12 cellular contexts compared by ENCODE assay signal in the genomic region with DNA sequence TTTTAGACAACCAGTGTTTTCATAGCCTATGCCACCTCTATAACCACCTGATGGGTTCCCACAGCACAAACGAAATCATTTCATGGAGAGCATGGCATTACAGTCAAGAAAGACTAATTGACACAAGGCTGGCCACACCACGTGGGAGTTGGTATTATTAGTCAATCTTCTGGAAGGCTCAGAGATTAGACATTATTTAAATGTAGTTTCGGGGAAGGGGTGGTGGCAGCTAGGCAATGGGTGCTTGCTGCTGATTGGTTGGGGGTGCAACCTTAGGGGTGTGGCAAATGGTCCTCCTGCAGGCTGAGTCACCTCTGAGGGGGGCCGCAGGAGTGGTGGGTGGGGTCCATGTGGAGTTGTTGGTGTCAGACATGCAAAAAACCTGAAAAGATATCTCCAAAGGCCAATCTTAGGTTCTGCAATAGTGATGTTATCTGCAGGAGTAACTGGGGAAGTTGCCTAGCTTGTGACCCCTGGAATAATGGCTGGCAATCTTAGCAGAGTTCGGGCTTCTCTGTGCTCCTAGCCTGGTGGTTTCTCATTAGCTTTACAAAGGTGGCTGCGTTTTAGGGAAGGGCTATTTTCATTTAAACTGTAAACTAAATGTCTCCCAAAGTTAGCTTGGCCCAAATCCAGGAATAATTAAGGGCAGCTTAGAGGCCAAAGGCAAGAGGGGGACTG. TPM values are rescaled to one million over a fixed set of nuclear protein-coding genes. Genes with fewer than 3 reads are reported as not detected.
DNase-seq lines count a peak whose midpoint lies in the region; ATAC-seq and TF ChIP-seq lines count a peak whose summit lies in the region.
"Had no signal": no experiment of that assay in that cellular context is flagged by ENCODE, and none has a peak within 500 bp of the region (broad histone marks: within the 10 kb centered on the region; RNA-seq: fewer than 3 reads in every experiment).

No MANE protein-coding gene starts in this region.

- no peaks in the 10 kb centered on the region for H3K27me3 Mint-ChIP-seq in CD14-positive monocyte (ENCODE audit: low read depth in 3 of 3)

- dilution Hi-C loops in mammary epithelial cell (cut with HindIII; ENCODE audit: low sequenced_read_pairs), result no loop called here

- no peaks in the 10 kb centered on the region for H3K27me3 ChIP-seq in mammary epithelial cell (ENCODE audit: insufficient read depth, low read length)
- no peaks in the 10 kb centered on the region for H3K27me3 ChIP-seq in SJCRH30
- H3K27me3 ChIP-seq: BE2C had no signal

- H4K20me1 ChIP-seq in mammary epithelial cell (ENCODE audit: insufficient read depth, low read length), result no peaks in the 10 kb centered on the region

- peak overlapping the region; percentile 5 to 87 (median 81) for H3K27ac Mint-ChIP-seq in CD14-positive monocyte

- CTCF ChIA-PET in mammary epithelial cell (lab: Charles Lee; ENCODE audit: low non-redundant PET), result no interaction called here

- H3K27ac ChIP-seq in mammary epithelial cell (ENCODE audit: insufficient read depth, low read depth, low read length), result no peak overlapping the region
- no peak overlapping the region for H3K27ac ChIP-seq in SJCRH30

- peaks cover 25% of the 10 kb centered on the region for H3K79me2 ChIP-seq in mammary epithelial cell (ENCODE audit: insufficient read depth, low read length)

- no peak overlapping the region for H3K4me3 ChIP-seq in mammary epithelial cell (replicated peaks in 1 of 3; ENCODE audit: insufficient read depth in 1 of 3, low read depth in 2 of 3, low read length in 3 of 3)
- no peak overlapping the region for H3K4me3 ChIP-seq in lower leg skin (ENCODE audit: low read depth, poor library complexity, severe bottlenecking)
- no peak overlapping the region for H3K4me3 ChIP-seq in SJCRH30

- WGBS in mammary epithelial cell (ENCODE audit: low coverage, missing lambda C conversion rate), result 91% methylated on average over 6 of the region's 6 CpGs
- WGBS in lower leg skin, 2 donors, result 28 to 29% methylated on average over 6 of the region's 6 CpGs

- no peak overlapping the region for H3K9ac ChIP-seq in mammary epithelial cell (ENCODE audit: insufficient read depth, low read length)

- H3K4me2 ChIP-seq in mammary epithelial cell (ENCODE audit: insufficient read depth, low read depth, low read length), result no peak overlapping the region

- no peaks in the 10 kb centered on the region for H3K9me3 Mint-ChIP-seq in CD14-positive monocyte

- peaks cover 8% of the 10 kb centered on the region for H3K4me1 ChIP-seq in mammary epithelial cell (ENCODE audit: insufficient read depth, low read length)
- no peaks in the 10 kb centered on the region; the same call in 1 of the 2 replicates for H3K4me1 ChIP-seq in SJCRH30

- ATAC-seq in GM18867 (IDR thresholded peaks at IDR 0.05; ENCODE audit: unreplicated experiment), result no peak
- no peak for ATAC-seq in GM19395 (IDR thresholded peaks at IDR 0.05; ENCODE audit: unreplicated experiment)

- intact Hi-C loops in CD14-positive monocyte (cut with micrococcal nuclease) (no loop called here), mammary epithelial cell (cut with micrococcal nuclease) (no loop called here), lower leg skin (cut with DNase I; ENCODE audit: low total_unique reads) (no loop called here)

- no peak for TF ChIP-seq POLR2A in lower leg skin (IDR thresholded peaks at IDR 0.05)

- no peak overlapping the region for H2AFZ ChIP-seq in mammary epithelial cell (ENCODE audit: low read depth, low read length)

- H3K9me3 ChIP-seq in mammary epithelial cell (replicated peaks; ENCODE audit: insufficient read depth, low read length) (no peaks in the 10 kb centered on the region), SJCRH30 (replicated peaks) (no peaks in the 10 kb centered on the region)
- H3K9me3 ChIP-seq: BE2C had no signal

- peaks cover 25% of the 10 kb centered on the region for H3K4me1 Mint-ChIP-seq in CD14-positive monocyte

- peaks cover 11 to 15% of the 10 kb centered on the region in 2 donors for H3K36me3 Mint-ChIP-seq in CD14-positive monocyte

- BruUV-seq in mammary epithelial cell (replicated peaks; lab: Mats Ljungman, UMichigan), result no TSS peak

- in situ Hi-C loops in mammary epithelial cell (cut with MboI; ENCODE audit: low sequenced_read_pairs in 2 of 2), result no loop called here

- TF ChIP-seq CTCF in CD14-positive monocyte (IDR thresholded peaks at IDR 0.05) (no peak), mammary epithelial cell (conservative IDR thresholded peaks at IDR 0.05 in 1 of 2, IDR thresholded peaks at IDR 0.05 in 1 of 2; ENCODE audit: extremely low read depth in 1 of 2, insufficient read depth in 1 of 2, low read depth in 1 of 2, low read length in 2 of 2) (no peak), lower leg skin (IDR thresholded peaks at IDR 0.05) (no peak)

- DNase-seq in CD14-positive monocyte (ENCODE audit: low spot score), result no peak
- DNase-seq in M059J (ENCODE audit: low read depth), result peak; percentile 12
- peak; percentile 33 for DNase-seq in mammary epithelial cell
- DNase-seq in lower leg skin (ENCODE audit: low spot score in 2 of 2), result peak; percentile 84 to 93
- DNase-seq in HT-29 (ENCODE audit: low spot score), result no peak
- DNase-seq in SJCRH30, result no peak
- DNase-seq: activated CD8-positive, alpha-beta memory T cell treated with anti-CD3 and anti-CD28 coated beads, Interleukin-2, amount 50 U/mL, for 48 hours; BE2C; occipital lobe; T-helper 1 cell had no signal

- peaks cover 3% of the 10 kb centered on the region for H3K36me3 ChIP-seq in mammary epithelial cell (ENCODE audit: insufficient read depth, low read length)
- H3K36me3 ChIP-seq in SJCRH30, result no peaks in the 10 kb centered on the region

- no peak overlapping the region for H3K4me3 Mint-ChIP-seq in CD14-positive monocyte

RNA-seq across cellular contexts. Expression of gene TEN1, which starts 4.6 kb away (rescaled TPM):
- polyA plus RNA-seq in CD14-positive monocyte (10 to 100 TPM; 22.4 to 31.3 TPM), mammary epithelial cell (20.9 TPM)
- 8.0 and 14.3 TPM in 2 replicates for total RNA-seq in M059J (2014; rRNA removed; shearing (Covaris generic))
- total RNA-seq in mammary epithelial cell (10 to 100 TPM; 17.5 to 18.3 TPM), lower leg skin (10 to 100 TPM; 43.7 to 57.9 (median 49.7) TPM)
- polyA minus RNA-seq in mammary epithelial cell, result 30.0 TPM
- total RNA-seq in HT-29 (2014; rRNA removed; shearing (Covaris generic)), result 48.6 and 56.2 TPM in 2 replicates
- total RNA-seq in SJCRH30 (2014; rRNA removed; shearing (Covaris generic)), result 11.8 and 17.7 TPM in 2 replicates

RNA-seq across cellular contexts. Expression of gene ACOX1, which starts 4.7 kb away (rescaled TPM):
- polyA plus RNA-seq in CD14-positive monocyte (10 to 100 TPM; 49.2 to 49.7 TPM), mammary epithelial cell (28.3 TPM)
- 16.7 and 22.4 TPM in 2 replicates for total RNA-seq in M059J (2014; rRNA removed; shearing (Covaris generic))
- total RNA-seq in mammary epithelial cell (10 to 100 TPM; 37.7 to 88.0 TPM), lower leg skin (100 to 1,000 TPM in 1 of 4 donors, 10 to 100 TPM in 3; 71.2 to 102 (median 81.3) TPM)
- polyA minus RNA-seq in mammary epithelial cell, result 166 TPM
- total RNA-seq in HT-29 (2014; rRNA removed; shearing (Covaris generic)), result 32.1 and 46.5 TPM in 2 replicates
- total RNA-seq in SJCRH30 (2014; rRNA removed; shearing (Covaris generic)), result 34.8 and 36.4 TPM in 2 replicates

RNA-seq across cellular contexts. Expression of gene CDK3, which starts 17.0 kb away (rescaled TPM):
- not detected for polyA plus RNA-seq in CD14-positive monocyte
- total RNA-seq in M059J (2014; rRNA removed; shearing (Covaris generic)), result 0.30 and 1.6 TPM in 2 replicates
- 1 to 10 TPM; 1.0 to 3.8 TPM for total RNA-seq in mammary epithelial cell
- polyA plus RNA-seq in mammary epithelial cell, result 2.7 TPM
- polyA minus RNA-seq in mammary epithelial cell, result not detected
- total RNA-seq in lower leg skin, result 1 to 10 TPM; 2.7 to 8.4 (median 4.5) TPM
- 9.5 and 11.5 TPM in 2 replicates for total RNA-seq in HT-29 (2014; rRNA removed; shearing (Covaris generic))
- total RNA-seq in SJCRH30 (2014; rRNA removed; shearing (Covaris generic)), result 2.7 and 3.1 TPM in 2 replicates

RNA-seq across cellular contexts. Expression of gene FBF1, which starts 42.8 kb away (rescaled TPM):
- polyA plus RNA-seq in CD14-positive monocyte, result under 1 TPM; 0.32 to 0.62 TPM
- total RNA-seq in M059J (2014; rRNA removed; shearing (Covaris generic)), result 14.4 and 18.7 TPM in 2 replicates
- total RNA-seq in mammary epithelial cell, result 10 to 100 TPM; 12.0 to 13.5 TPM
- polyA plus RNA-seq in mammary epithelial cell, result 4.8 TPM
- 1.6 TPM for polyA minus RNA-seq in mammary epithelial cell
- total RNA-seq in lower leg skin, result 10 to 100 TPM; 20.4 to 23.8 (median 22.4) TPM
- total RNA-seq in HT-29 (2014; rRNA removed; shearing (Covaris generic)), result 7.4 and 13.1 TPM in 2 replicates
- 10.3 and 13.5 TPM in 2 replicates for total RNA-seq in SJCRH30 (2014; rRNA removed; shearing (Covaris generic))

RNA-seq across cellular contexts. Expression of gene EVPL, which starts 43.5 kb away (rescaled TPM):
- polyA plus RNA-seq in CD14-positive monocyte (not detected), mammary epithelial cell (0.46 TPM)
- not detected in 2 replicates for total RNA-seq in M059J (2014; rRNA removed; shearing (Covaris generic))
- total RNA-seq in mammary epithelial cell (1 to 10 TPM; 1.0 to 6.2 TPM), lower leg skin (100 to 1,000 TPM; 285 to 514 (median 315) TPM)
- polyA minus RNA-seq in mammary epithelial cell, result 0.57 TPM
- 40.1 and 42.1 TPM in 2 replicates for total RNA-seq in HT-29 (2014; rRNA removed; shearing (Covaris generic))
- total RNA-seq in SJCRH30 (2014; rRNA removed; shearing (Covaris generic)), result 0.63 and 1.1 TPM in 2 replicates
- total RNA-seq: occipital lobe had no signal

Comparison
In these comparisons a context has a peak if more than half of its experiments do, and no peak if none do; other contexts are left out.
1. DNase-seq: peak in M059J (single experiment), mammary epithelial cell (single experiment) and lower leg skin (2 of 2); none in CD14-positive monocyte (single experiment), HT-29 (single experiment) and SJCRH30 (0 of 2).